Comparison of ENCODE assay signal across 1 cellular context in the genomic region with DNA sequence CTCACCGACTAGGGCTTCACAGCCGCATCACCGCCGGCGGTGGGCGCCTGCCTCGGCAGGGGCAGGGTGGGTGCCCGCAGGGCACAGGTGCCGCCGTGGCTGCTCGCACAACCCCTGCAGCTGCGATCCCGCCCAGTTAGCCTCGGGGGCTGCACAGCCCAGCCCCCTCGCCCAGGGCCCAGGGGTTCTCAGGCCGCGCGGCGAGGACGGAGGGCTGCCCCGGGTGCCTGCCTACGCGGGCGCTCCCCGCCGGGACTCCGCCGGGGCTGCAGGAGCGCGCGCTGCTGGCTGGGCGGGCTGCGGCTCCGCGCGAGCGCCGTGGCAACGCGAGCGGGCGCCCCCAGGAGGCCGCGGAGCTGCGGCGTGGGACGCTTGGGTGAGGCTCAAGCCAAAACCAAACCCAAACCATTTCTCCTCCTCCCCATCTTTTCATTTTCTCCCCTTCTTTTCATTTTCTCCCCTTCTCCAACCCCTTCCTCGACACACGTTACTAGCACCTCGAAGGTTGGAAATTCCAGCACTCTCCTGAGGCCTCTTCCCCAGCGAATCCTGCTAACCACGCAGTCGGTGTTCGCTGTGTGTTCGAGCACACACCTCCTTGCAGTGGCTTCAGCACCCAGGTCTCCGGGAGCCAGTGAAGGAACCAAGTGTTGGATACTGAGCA.
A peak's percentile ranks its signal among the peaks of the same experiment; 100 is the strongest.
TF ChIP-seq lines count a peak whose summit lies in the region.

A gene with protein sequence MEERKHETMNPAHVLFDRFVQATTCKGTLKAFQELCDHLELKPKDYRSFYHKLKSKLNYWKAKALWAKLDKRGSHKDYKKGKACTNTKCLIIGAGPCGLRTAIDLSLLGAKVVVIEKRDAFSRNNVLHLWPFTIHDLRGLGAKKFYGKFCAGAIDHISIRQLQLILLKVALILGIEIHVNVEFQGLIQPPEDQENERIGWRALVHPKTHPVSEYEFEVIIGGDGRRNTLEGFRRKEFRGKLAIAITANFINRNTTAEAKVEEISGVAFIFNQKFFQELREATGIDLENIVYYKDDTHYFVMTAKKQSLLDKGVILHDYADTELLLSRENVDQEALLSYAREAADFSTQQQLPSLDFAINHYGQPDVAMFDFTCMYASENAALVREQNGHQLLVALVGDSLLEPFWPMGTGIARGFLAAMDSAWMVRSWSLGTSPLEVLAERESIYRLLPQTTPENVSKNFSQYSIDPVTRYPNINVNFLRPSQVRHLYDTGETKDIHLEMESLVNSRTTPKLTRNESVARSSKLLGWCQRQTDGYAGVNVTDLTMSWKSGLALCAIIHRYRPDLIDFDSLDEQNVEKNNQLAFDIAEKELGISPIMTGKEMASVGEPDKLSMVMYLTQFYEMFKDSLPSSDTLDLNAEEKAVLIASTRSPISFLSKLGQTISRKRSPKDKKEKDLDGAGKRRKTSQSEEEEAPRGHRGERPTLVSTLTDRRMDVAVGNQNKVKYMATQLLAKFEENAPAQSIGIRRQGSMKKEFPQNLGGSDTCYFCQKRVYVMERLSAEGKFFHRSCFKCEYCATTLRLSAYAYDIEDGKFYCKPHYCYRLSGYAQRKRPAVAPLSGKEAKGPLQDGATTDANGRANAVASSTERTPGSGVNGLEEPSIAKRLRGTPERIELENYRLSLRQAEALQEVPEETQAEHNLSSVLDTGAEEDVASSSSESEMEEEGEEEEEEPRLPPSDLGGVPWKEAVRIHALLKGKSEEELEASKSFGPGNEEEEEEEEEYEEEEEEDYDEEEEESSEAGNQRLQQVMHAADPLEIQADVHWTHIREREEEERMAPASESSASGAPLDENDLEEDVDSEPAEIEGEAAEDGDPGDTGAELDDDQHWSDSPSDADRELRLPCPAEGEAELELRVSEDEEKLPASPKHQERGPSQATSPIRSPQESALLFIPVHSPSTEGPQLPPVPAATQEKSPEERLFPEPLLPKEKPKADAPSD (N-terminal part only) (minus strand): TSS at position 286 of the 664 bp plus-strand sequence. CDS start 117,749 bp downstream, outside the sequence.

TF ChIP-seq in GM12878, 131 proteins besides CTCF, POLR2A, EP300 and RAD21 (continued from another document and continues in another):
- TF ChIP-seq, protein P1, sequence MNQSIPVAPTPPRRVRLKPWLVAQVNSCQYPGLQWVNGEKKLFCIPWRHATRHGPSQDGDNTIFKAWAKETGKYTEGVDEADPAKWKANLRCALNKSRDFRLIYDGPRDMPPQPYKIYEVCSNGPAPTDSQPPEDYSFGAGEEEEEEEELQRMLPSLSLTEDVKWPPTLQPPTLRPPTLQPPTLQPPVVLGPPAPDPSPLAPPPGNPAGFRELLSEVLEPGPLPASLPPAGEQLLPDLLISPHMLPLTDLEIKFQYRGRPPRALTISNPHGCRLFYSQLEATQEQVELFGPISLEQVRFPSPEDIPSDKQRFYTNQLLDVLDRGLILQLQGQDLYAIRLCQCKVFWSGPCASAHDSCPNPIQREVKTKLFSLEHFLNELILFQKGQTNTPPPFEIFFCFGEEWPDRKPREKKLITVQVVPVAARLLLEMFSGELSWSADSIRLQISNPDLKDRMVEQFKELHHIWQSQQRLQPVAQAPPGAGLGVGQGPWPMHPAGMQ (IDR thresholded peaks at IDR 0.05; ENCODE audit: borderline replicate concordance): no peak
- TF ChIP-seq SMARCA5 (IDR thresholded peaks at IDR 0.05) (peak; percentile 89; the same call in 1 of the 2 replicates), IRF4 (IDR thresholded peaks at IDR 0.05; ENCODE audit: low read depth, low read length) (no peak), BCL11A (IDR thresholded peaks at IDR 0.05; ENCODE audit: low read depth, low read length) (no peak), SREBF1 (IDR thresholded peaks at IDR 0.05; ENCODE audit: low read length) (no peak), PML (IDR thresholded peaks at IDR 0.05; ENCODE audit: low read length) (no peak), SMC3 (IDR thresholded peaks at IDR 0.05; ENCODE audit: borderline replicate concordance, low read length) (peak; percentile 49; the same call in 1 of the 2 replicates), TAF1 (IDR thresholded peaks at IDR 0.05; ENCODE audit: borderline replicate concordance, low read depth, low read length) (no peak), CHD4 (IDR thresholded peaks at IDR 0.05) (no peak), MXI1 (IDR thresholded peaks at IDR 0.05; ENCODE audit: low read depth, low read length) (peak; percentile 53), NR2F1 (conservative IDR thresholded peaks at IDR 0.05) (peak; percentile 56), TCF7 (IDR thresholded peaks at IDR 0.05; ENCODE audit: borderline replicate concordance) (no peak), POLR2AphosphoS2 (IDR thresholded peaks at IDR 0.05; ENCODE audit: low read depth, low read length) (no peak), MTA2 (IDR thresholded peaks at IDR 0.05; ENCODE audit: low read depth) (no peak), KLF5 (IDR thresholded peaks at IDR 0.05; ENCODE audit: partially characterized antibody) (no peak), RUNX3 (IDR thresholded peaks at IDR 0.05; ENCODE audit: low read length) (peak; percentile 60), POU2F2 (IDR thresholded peaks at IDR 0.05; ENCODE audit: borderline replicate concordance, low read depth, low read length) (no peak), SUPT20H (IDR thresholded peaks at IDR 0.05; ENCODE audit: borderline replicate concordance, control insufficient read depth, low read depth, low read length) (no peak), ZNF274 (IDR thresholded peaks at IDR 0.05; ENCODE audit: insufficient read depth, insufficient read length) (no peak), YY1 (IDR thresholded peaks at IDR 0.05; ENCODE audit: low read depth, low read length) (peak; percentile 73; the same call in 1 of the 2 replicates), SUZ12 (IDR thresholded peaks at IDR 0.05; ENCODE audit: unreplicated experiment) (peak; percentile 45), EGR1 (IDR thresholded peaks at IDR 0.05; ENCODE audit: borderline replicate concordance in 1 of 2, low read depth in 2 of 2, low read length in 2 of 2) (0 out of 3 replicates have a peak, but pooled peaks of 1 of the 2 experiments have one; percentile 42), RBBP5 (conservative IDR thresholded peaks at IDR 0.05) (no peak)
- TF ChIP-seq, protein P2, sequence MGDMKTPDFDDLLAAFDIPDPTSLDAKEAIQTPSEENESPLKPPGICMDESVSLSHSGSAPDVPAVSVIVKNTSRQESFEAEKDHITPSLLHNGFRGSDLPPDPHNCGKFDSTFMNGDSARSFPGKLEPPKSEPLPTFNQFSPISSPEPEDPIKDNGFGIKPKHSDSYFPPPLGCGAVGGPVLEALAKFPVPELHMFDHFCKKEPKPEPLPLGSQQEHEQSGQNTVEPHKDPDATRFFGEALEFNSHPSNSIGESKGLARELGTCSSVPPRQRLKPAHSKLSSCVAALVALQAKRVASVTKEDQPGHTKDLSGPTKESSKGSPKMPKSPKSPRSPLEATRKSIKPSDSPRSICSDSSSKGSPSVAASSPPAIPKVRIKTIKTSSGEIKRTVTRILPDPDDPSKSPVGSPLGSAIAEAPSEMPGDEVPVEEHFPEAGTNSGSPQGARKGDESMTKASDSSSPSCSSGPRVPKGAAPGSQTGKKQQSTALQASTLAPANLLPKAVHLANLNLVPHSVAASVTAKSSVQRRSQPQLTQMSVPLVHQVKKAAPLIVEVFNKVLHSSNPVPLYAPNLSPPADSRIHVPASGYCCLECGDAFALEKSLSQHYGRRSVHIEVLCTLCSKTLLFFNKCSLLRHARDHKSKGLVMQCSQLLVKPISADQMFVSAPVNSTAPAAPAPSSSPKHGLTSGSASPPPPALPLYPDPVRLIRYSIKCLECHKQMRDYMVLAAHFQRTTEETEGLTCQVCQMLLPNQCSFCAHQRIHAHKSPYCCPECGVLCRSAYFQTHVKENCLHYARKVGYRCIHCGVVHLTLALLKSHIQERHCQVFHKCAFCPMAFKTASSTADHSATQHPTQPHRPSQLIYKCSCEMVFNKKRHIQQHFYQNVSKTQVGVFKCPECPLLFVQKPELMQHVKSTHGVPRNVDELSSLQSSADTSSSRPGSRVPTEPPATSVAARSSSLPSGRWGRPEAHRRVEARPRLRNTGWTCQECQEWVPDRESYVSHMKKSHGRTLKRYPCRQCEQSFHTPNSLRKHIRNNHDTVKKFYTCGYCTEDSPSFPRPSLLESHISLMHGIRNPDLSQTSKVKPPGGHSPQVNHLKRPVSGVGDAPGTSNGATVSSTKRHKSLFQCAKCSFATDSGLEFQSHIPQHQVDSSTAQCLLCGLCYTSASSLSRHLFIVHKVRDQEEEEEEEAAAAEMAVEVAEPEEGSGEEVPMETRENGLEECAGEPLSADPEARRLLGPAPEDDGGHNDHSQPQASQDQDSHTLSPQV (IDR thresholded peaks at IDR 0.05): no peak
- TF ChIP-seq, protein P3, sequence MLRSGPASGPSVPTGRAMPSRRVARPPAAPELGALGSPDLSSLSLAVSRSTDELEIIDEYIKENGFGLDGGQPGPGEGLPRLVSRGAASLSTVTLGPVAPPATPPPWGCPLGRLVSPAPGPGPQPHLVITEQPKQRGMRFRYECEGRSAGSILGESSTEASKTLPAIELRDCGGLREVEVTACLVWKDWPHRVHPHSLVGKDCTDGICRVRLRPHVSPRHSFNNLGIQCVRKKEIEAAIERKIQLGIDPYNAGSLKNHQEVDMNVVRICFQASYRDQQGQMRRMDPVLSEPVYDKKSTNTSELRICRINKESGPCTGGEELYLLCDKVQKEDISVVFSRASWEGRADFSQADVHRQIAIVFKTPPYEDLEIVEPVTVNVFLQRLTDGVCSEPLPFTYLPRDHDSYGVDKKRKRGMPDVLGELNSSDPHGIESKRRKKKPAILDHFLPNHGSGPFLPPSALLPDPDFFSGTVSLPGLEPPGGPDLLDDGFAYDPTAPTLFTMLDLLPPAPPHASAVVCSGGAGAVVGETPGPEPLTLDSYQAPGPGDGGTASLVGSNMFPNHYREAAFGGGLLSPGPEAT (IDR thresholded peaks at IDR 0.05; ENCODE audit: low read depth): no peak
- TF ChIP-seq, protein P4, sequence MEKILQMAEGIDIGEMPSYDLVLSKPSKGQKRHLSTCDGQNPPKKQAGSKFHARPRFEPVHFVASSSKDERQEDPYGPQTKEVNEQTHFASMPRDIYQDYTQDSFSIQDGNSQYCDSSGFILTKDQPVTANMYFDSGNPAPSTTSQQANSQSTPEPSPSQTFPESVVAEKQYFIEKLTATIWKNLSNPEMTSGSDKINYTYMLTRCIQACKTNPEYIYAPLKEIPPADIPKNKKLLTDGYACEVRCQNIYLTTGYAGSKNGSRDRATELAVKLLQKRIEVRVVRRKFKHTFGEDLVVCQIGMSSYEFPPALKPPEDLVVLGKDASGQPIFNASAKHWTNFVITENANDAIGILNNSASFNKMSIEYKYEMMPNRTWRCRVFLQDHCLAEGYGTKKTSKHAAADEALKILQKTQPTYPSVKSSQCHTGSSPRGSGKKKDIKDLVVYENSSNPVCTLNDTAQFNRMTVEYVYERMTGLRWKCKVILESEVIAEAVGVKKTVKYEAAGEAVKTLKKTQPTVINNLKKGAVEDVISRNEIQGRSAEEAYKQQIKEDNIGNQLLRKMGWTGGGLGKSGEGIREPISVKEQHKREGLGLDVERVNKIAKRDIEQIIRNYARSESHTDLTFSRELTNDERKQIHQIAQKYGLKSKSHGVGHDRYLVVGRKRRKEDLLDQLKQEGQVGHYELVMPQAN (conservative IDR thresholded peaks at IDR 0.05): peak; percentile 66
- TF ChIP-seq, protein P5, sequence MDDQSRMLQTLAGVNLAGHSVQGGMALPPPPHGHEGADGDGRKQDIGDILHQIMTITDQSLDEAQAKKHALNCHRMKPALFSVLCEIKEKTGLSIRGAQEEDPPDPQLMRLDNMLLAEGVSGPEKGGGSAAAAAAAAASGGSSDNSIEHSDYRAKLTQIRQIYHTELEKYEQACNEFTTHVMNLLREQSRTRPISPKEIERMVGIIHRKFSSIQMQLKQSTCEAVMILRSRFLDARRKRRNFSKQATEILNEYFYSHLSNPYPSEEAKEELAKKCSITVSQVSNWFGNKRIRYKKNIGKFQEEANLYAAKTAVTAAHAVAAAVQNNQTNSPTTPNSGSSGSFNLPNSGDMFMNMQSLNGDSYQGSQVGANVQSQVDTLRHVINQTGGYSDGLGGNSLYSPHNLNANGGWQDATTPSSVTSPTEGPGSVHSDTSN (IDR thresholded peaks at IDR 0.05; ENCODE audit: insufficient replicate concordance, low read depth, low read length): no peak
- TF ChIP-seq, protein P6, sequence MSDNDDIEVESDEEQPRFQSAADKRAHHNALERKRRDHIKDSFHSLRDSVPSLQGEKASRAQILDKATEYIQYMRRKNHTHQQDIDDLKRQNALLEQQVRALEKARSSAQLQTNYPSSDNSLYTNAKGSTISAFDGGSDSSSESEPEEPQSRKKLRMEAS (IDR thresholded peaks at IDR 0.05; ENCODE audit: low read depth, low read length): no peak
- TF ChIP-seq, protein P7, sequence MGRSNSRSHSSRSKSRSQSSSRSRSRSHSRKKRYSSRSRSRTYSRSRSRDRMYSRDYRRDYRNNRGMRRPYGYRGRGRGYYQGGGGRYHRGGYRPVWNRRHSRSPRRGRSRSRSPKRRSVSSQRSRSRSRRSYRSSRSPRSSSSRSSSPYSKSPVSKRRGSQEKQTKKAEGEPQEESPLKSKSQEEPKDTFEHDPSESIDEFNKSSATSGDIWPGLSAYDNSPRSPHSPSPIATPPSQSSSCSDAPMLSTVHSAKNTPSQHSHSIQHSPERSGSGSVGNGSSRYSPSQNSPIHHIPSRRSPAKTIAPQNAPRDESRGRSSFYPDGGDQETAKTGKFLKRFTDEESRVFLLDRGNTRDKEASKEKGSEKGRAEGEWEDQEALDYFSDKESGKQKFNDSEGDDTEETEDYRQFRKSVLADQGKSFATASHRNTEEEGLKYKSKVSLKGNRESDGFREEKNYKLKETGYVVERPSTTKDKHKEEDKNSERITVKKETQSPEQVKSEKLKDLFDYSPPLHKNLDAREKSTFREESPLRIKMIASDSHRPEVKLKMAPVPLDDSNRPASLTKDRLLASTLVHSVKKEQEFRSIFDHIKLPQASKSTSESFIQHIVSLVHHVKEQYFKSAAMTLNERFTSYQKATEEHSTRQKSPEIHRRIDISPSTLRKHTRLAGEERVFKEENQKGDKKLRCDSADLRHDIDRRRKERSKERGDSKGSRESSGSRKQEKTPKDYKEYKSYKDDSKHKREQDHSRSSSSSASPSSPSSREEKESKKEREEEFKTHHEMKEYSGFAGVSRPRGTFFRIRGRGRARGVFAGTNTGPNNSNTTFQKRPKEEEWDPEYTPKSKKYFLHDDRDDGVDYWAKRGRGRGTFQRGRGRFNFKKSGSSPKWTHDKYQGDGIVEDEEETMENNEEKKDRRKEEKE (IDR thresholded peaks at IDR 0.05): 0 out of 2 replicates have a peak, but pooled peaks have one; percentile 33
- TF ChIP-seq, protein P8, sequence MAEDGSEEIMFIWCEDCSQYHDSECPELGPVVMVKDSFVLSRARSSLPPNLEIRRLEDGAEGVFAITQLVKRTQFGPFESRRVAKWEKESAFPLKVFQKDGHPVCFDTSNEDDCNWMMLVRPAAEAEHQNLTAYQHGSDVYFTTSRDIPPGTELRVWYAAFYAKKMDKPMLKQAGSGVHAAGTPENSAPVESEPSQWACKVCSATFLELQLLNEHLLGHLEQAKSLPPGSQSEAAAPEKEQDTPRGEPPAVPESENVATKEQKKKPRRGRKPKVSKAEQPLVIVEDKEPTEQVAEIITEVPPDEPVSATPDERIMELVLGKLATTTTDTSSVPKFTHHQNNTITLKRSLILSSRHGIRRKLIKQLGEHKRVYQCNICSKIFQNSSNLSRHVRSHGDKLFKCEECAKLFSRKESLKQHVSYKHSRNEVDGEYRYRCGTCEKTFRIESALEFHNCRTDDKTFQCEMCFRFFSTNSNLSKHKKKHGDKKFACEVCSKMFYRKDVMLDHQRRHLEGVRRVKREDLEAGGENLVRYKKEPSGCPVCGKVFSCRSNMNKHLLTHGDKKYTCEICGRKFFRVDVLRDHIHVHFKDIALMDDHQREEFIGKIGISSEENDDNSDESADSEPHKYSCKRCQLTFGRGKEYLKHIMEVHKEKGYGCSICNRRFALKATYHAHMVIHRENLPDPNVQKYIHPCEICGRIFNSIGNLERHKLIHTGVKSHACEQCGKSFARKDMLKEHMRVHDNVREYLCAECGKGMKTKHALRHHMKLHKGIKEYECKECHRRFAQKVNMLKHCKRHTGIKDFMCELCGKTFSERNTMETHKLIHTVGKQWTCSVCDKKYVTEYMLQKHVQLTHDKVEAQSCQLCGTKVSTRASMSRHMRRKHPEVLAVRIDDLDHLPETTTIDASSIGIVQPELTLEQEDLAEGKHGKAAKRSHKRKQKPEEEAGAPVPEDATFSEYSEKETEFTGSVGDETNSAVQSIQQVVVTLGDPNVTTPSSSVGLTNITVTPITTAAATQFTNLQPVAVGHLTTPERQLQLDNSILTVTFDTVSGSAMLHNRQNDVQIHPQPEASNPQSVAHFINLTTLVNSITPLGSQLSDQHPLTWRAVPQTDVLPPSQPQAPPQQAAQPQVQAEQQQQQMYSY (CRISPR knock-in tag; IDR thresholded peaks at IDR 0.05): no peak
